ENCODE assay signal across 8 cellular contexts in the genomic region with DNA sequence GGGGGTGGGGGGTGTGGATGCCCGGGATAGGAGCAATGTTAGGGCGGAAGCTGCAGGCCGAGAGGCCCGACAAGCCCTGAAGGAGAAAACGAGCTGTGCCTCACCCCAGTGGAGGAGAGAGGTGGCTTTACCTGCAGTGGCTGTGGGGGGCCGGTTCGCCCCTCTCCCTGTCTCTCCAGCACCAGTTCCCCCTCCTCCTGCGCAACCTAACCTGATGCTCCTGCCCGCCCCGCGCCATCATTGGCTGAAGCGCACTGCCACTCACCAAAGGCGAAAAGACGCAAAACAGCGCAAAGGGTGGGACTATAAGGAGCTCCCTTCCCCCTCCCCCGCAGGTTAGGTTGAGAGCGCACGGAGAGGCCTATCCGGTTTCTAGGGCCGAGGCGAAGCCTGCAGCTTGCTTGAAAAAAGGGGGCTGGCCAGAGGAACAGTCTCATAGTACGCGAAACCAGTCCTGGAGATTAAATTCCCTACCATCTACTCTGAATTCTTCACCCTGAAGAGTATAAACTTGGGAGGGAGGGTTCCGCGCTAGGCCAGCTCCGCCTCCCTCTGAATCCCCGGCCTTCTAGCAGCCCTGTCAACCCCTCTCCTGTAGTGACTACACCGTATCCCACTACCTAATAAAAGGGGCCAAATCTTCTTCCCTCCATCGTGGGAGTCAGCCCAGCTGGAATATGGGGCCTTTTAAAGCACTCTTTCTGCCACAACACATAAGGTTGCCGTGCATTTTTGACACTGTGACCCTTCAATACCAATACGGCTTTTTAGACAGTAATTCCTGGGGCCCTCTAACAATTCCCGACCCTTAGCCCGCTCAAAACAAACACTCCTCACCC. TPM values are rescaled to one million over a fixed set of nuclear protein-coding genes. Genes with fewer than 3 reads are reported as not detected.
DNase-seq lines count a peak whose midpoint lies in the region; ATAC-seq, FAIRE-seq and TF ChIP-seq lines count a peak whose summit lies in the region.

No MANE protein-coding gene starts in this region.

- no peaks in the 10 kb centered on the region for H3K9me3 ChIP-seq in OCI-LY1 (ENCODE audit: low read length)
- H3K9me3 ChIP-seq in endothelial cell of umbilical vein (replicated peaks; ENCODE audit: control insufficient read depth, insufficient read depth, low read length): no peaks in the 10 kb centered on the region

- DNase-seq in DMS 273 (lab: John Stamatoyannopoulos, UW; ENCODE audit: unreplicated experiment) (peak; percentile 100), HuH-7 (ENCODE audit: low spot score) (peak; percentile 87), activated T-cell treated with anti-CD3 and anti-CD28 coated beads for 1 hour (ENCODE audit: low read depth) (peak; percentile 100), endothelial cell of umbilical vein (ENCODE audit: low read depth, low spot score) (peak; percentile 98), midbrain (lab: John Stamatoyannopoulos, UW) (peak; percentile 99)
- peak; percentile 95 for DNase-seq in stimulated activated CD8-positive, alpha-beta memory T cell treated with anti-CD3 and anti-CD28 coated beads, Interleukin-15, amount 100 ng/mL, for 48 hours (ENCODE audit: low read depth in 2 of 2)

- peak overlapping the region; percentile 76 for H3K4me3 ChIP-seq in OCI-LY1 (ENCODE audit: low read depth, low read length, poor library complexity, severe bottlenecking)
- H3K4me3 ChIP-seq in endothelial cell of umbilical vein (replicated peaks in 1 of 3; ENCODE audit: insufficient read depth in 1 of 3, low read depth in 1 of 3, low read length in 3 of 3): peak overlapping the region; percentile 52 to 97 (median 92)

- peaks cover 6% of the 10 kb centered on the region for H3K9me1 ChIP-seq in endothelial cell of umbilical vein (replicated peaks; ENCODE audit: control insufficient read depth, extremely low read depth, insufficient read depth, low read length)

- peak; percentile 64 for FAIRE-seq in endothelial cell of umbilical vein (lab: Jason Lieb, UNC)

- H3K9ac ChIP-seq in OCI-LY1 (ENCODE audit: low read length): peak overlapping the region; percentile 74
- peak overlapping the region; percentile 78 for H3K9ac ChIP-seq in endothelial cell of umbilical vein (replicated peaks; ENCODE audit: extremely low read depth, insufficient read depth, low read length)

- no peaks in the 10 kb centered on the region for H3F3A ChIP-seq in OCI-LY1 (ENCODE audit: insufficient read depth, low read length)

- no peaks in the 10 kb centered on the region for H3K9me2 ChIP-seq in OCI-LY1 (ENCODE audit: low read depth, low read length)

- peak overlapping the region; percentile 56 for H3K27ac ChIP-seq in OCI-LY1 (ENCODE audit: low read depth, low read length, poor library complexity, severe bottlenecking)
- H3K27ac ChIP-seq in endothelial cell of umbilical vein (ENCODE audit: insufficient read depth, low read depth, low read length): peak overlapping the region; percentile 68

- CTCF ChIA-PET in endothelial cell of umbilical vein (lab: Charles Lee): interaction anchor here (0.8 to 2.2 kb wide), 11 partner anchors 9 to 120 kb away, joined by 3 to 26 read pairs (median 4); partner anchors contain the start of genes CHD8, METTL3, RAB2B and TOX4

- H3K27me3 ChIP-seq in OCI-LY1 (ENCODE audit: insufficient read depth, low read length): no peaks in the 10 kb centered on the region
- no peaks in the 10 kb centered on the region for H3K27me3 ChIP-seq in endothelial cell of umbilical vein (ENCODE audit: control insufficient read depth in 2 of 2, insufficient read depth in 2 of 2, low read length in 2 of 2)

- dilution Hi-C loops in endothelial cell of umbilical vein (cut with MboI; ENCODE audit: extremely low pct_ligation_motif_present, low sequenced_read_pairs): no loop called here

- POLR2A ChIA-PET in endothelial cell of umbilical vein (lab: Charles Lee): interaction anchor here (0.6 to 1.4 kb wide), 8 partner anchors 12 to 203 kb away, joined by 3 to 23 read pairs (median 6); partner anchors contain the start of genes CHD8 and METTL3

- H3K4me2 ChIP-seq in OCI-LY1 (ENCODE audit: low read length) (peak overlapping the region; percentile 91), endothelial cell of umbilical vein (ENCODE audit: insufficient read depth, low read length) (peak overlapping the region; percentile 100)

- H2AFZ ChIP-seq in OCI-LY1 (ENCODE audit: low read length): no peak overlapping the region
- peak overlapping the region; percentile 91 for H2AFZ ChIP-seq in endothelial cell of umbilical vein (ENCODE audit: low read depth, low read length)

- peaks cover 19% of the 10 kb centered on the region for H3K4me1 ChIP-seq in OCI-LY1 (ENCODE audit: insufficient read depth, low read length, severe bottlenecking)
- peaks cover 15% of the 10 kb centered on the region for H3K4me1 ChIP-seq in endothelial cell of umbilical vein (ENCODE audit: control insufficient read depth, extremely low read depth, insufficient read depth, low read length)

- BruUV-seq in endothelial cell of umbilical vein (replicated peaks; lab: Mats Ljungman, UMichigan): TSS peak; percentile 89

- intact Hi-C loops in endothelial cell of umbilical vein (cut with micrococcal nuclease): loop anchor here (1.0 kb wide), 3 partner anchors 19 to 54 kb away; partner anchors contain the start of genes CHD8 and TOX4

- ATAC-seq in GM21526 (IDR thresholded peaks at IDR 0.05; ENCODE audit: low FRiP score, unreplicated experiment): peak; percentile 96

- TF ChIP-seq POLR2A in endothelial cell of umbilical vein (IDR thresholded peaks at IDR 0.05; ENCODE audit: low read depth, low read length): peak; percentile 85

- peaks cover 73% of the 10 kb centered on the region for H3K79me2 ChIP-seq in OCI-LY1 (ENCODE audit: insufficient read depth, low read length)
- H3K79me2 ChIP-seq in endothelial cell of umbilical vein (ENCODE audit: control insufficient read depth, insufficient read depth, low read length): peaks cover 86% of the 10 kb centered on the region

- H4K20me1 ChIP-seq in OCI-LY1 (ENCODE audit: insufficient read depth, low read length) (no peaks in the 10 kb centered on the region), endothelial cell of umbilical vein (replicated peaks; ENCODE audit: control insufficient read depth, extremely low read depth, insufficient read depth, low read length) (no peaks in the 10 kb centered on the region)

- H3K36me3 ChIP-seq in OCI-LY1 (ENCODE audit: insufficient read depth, low read length) (peaks cover 4% of the 10 kb centered on the region; the same call in 1 of the 2 replicates), endothelial cell of umbilical vein (ENCODE audit: control insufficient read depth in 2 of 2, extremely low read depth in 1 of 2, insufficient read depth in 2 of 2, low read length in 2 of 2) (peaks cover 2% of the 10 kb centered on the region in 2 experiments)

- no peak for TF ChIP-seq CTCF in OCI-LY1 (IDR thresholded peaks at IDR 0.05; ENCODE audit: low read length)
- TF ChIP-seq CTCF in endothelial cell of umbilical vein (IDR thresholded peaks at IDR 0.05; ENCODE audit: extremely low read depth in 1 of 2, insufficient read depth in 1 of 2, low read depth in 1 of 2, low read length in 2 of 2): no peak

TF ChIP-seq in endothelial cell of umbilical vein, 7 proteins besides CTCF, POLR2A, EP300 and RAD21 (continues in another document):
- TF ChIP-seq MYC (IDR thresholded peaks at IDR 0.05; ENCODE audit: low read depth, low read length) (no peak), FOS (IDR thresholded peaks at IDR 0.05; ENCODE audit: borderline replicate concordance, insufficient read depth, low read length) (no peak), MAX (IDR thresholded peaks at IDR 0.05; ENCODE audit: insufficient read depth, insufficient read length) (no peak)

RNA-seq across cellular contexts. Expression of gene CHD8, which starts 18.6 kb away (rescaled TPM):
- total RNA-seq in endothelial cell of umbilical vein: 86.7 and 94.3 TPM in 2 replicates
- 52.3 and 55.2 TPM in 2 replicates for polyA plus RNA-seq in endothelial cell of umbilical vein
- 29.1 and 31.7 TPM in 2 replicates for polyA plus RNA-seq in endothelial cell of umbilical vein (2011; cell fraction: cytosol; rRNA removed)
- 113 and 139 TPM in 2 replicates for polyA plus RNA-seq in endothelial cell of umbilical vein (2011; cell fraction: nucleus; rRNA removed)
- polyA plus RNA-seq in endothelial cell of umbilical vein (2012): 60.7 and 61.2 TPM in 2 replicates
- polyA minus RNA-seq in endothelial cell of umbilical vein: 80.4 and 114 TPM in 2 replicates
- 45.3 TPM for polyA minus RNA-seq in endothelial cell of umbilical vein (2011; cell fraction: cytosol; rRNA and poly(A)+ RNA removed)
- polyA minus RNA-seq in endothelial cell of umbilical vein (2011; cell fraction: nucleus; rRNA and poly(A)+ RNA removed): 88.2 and 109 TPM in 2 replicates

RNA-seq across cellular contexts. Expression of gene RAB2B, which starts 39.5 kb away (rescaled TPM):
- 29.1 and 30.6 TPM in 2 replicates for total RNA-seq in endothelial cell of umbilical vein
- polyA plus RNA-seq in endothelial cell of umbilical vein: 26.8 and 27.9 TPM in 2 replicates
- polyA plus RNA-seq in endothelial cell of umbilical vein (2011; cell fraction: cytosol; rRNA removed): 23.6 and 24.1 TPM in 2 replicates
- 43.2 and 47.7 TPM in 2 replicates for polyA plus RNA-seq in endothelial cell of umbilical vein (2011; cell fraction: nucleus; rRNA removed)
- 24.9 and 28.6 TPM in 2 replicates for polyA plus RNA-seq in endothelial cell of umbilical vein (2012)
- 40.8 and 47.7 TPM in 2 replicates for polyA minus RNA-seq in endothelial cell of umbilical vein
- polyA minus RNA-seq in endothelial cell of umbilical vein (2011; cell fraction: cytosol; rRNA and poly(A)+ RNA removed): 6.3 TPM
- polyA minus RNA-seq in endothelial cell of umbilical vein (2011; cell fraction: nucleus; rRNA and poly(A)+ RNA removed): 26.0 and 33.6 TPM in 2 replicates

RNA-seq across cellular contexts. Expression of gene TOX4, which starts 39.7 kb away (rescaled TPM):
- 63.2 and 67.4 TPM in 2 replicates for total RNA-seq in endothelial cell of umbilical vein
- 78.2 and 78.4 TPM in 2 replicates for polyA plus RNA-seq in endothelial cell of umbilical vein
- polyA plus RNA-seq in endothelial cell of umbilical vein (2011; cell fraction: cytosol; rRNA removed): 59.7 and 65.2 TPM in 2 replicates
- 61.6 and 71.0 TPM in 2 replicates for polyA plus RNA-seq in endothelial cell of umbilical vein (2011; cell fraction: nucleus; rRNA removed)
- 56.5 and 91.9 TPM in 2 replicates for polyA plus RNA-seq in endothelial cell of umbilical vein (2012)
- polyA minus RNA-seq in endothelial cell of umbilical vein: 153 and 171 TPM in 2 replicates
- 22.8 TPM for polyA minus RNA-seq in endothelial cell of umbilical vein (2011; cell fraction: cytosol; rRNA and poly(A)+ RNA removed)
- polyA minus RNA-seq in endothelial cell of umbilical vein (2011; cell fraction: nucleus; rRNA and poly(A)+ RNA removed): 33.2 and 40.7 TPM in 2 replicates

RNA-seq across cellular contexts. Expression of gene SUPT16H, which starts 53.5 kb away (rescaled TPM):
- total RNA-seq in endothelial cell of umbilical vein: 94.2 and 100 TPM in 2 replicates
- polyA plus RNA-seq in endothelial cell of umbilical vein: 45.2 and 53.1 TPM in 2 replicates
- 55.8 and 57.5 TPM in 2 replicates for polyA plus RNA-seq in endothelial cell of umbilical vein (2011; cell fraction: cytosol; rRNA removed)
- 68.7 and 85.6 TPM in 2 replicates for polyA plus RNA-seq in endothelial cell of umbilical vein (2011; cell fraction: nucleus; rRNA removed)
- polyA plus RNA-seq in endothelial cell of umbilical vein (2012): 60.9 and 99.4 TPM in 2 replicates
- 79.8 and 91.1 TPM in 2 replicates for polyA minus RNA-seq in endothelial cell of umbilical vein
- 74.4 TPM for polyA minus RNA-seq in endothelial cell of umbilical vein (2011; cell fraction: cytosol; rRNA and poly(A)+ RNA removed)
- 66.5 and 81.1 TPM in 2 replicates for polyA minus RNA-seq in endothelial cell of umbilical vein (2011; cell fraction: nucleus; rRNA and poly(A)+ RNA removed)

Comparison
In these comparisons a context has a peak if more than half of its experiments do, and no peak if none do; other contexts are left out.
1. Peak in every context shown above with its lines: DNase-seq, ATAC-seq, H3K4me3 ChIP-seq and H3K27ac ChIP-seq.